14 cellular contexts compared by ENCODE assay signal in genomic region chr3:152318512-152318911, GRCh38. TPM values are rescaled to one million over a fixed set of nuclear protein-coding genes. Genes with fewer than 3 reads are reported as not detected.
DNase-seq lines count a peak whose midpoint lies in the region; ATAC-seq, FAIRE-seq and TF ChIP-seq lines count a peak whose summit lies in the region.
"Had no signal": no experiment of that assay in that cellular context is flagged by ENCODE, and none has a peak within 500 bp of the region (broad histone marks: within the 10 kb centered on the region; RNA-seq: fewer than 3 reads in every experiment).

No MANE protein-coding gene starts in this region.

- peak overlapping the region; percentile 15 for H3K4me2 ChIP-seq in DOHH2 (ENCODE audit: low read length)

- FAIRE-seq in HTR-8/SVneo (lab: Jason Lieb, UNC): no peak

- H4K20me1 ChIP-seq in DOHH2 (ENCODE audit: control insufficient read depth, insufficient read depth, low read depth, low read length): peaks cover 5% of the 10 kb centered on the region; the same call in 1 of the 2 replicates

- H3F3A ChIP-seq in DOHH2 (ENCODE audit: control insufficient read depth, insufficient read depth): peaks cover 34% of the 10 kb centered on the region

- TF ChIP-seq CTCF in DOHH2 (IDR thresholded peaks at IDR 0.05; ENCODE audit: low read depth, low read length, poor library complexity, severe bottlenecking) (no peak), coronary artery (IDR thresholded peaks at IDR 0.05) (no peak), BE2C (IDR thresholded peaks at IDR 0.05; ENCODE audit: low read depth, low read length) (no peak)

- H3K4me1 ChIP-seq in DOHH2 (ENCODE audit: control insufficient read depth, low read length) (peaks cover 83% of the 10 kb centered on the region), BE2C (peaks cover 14% of the 10 kb centered on the region)

- H3K4me3 ChIP-seq in DOHH2 (ENCODE audit: low read length): no peak overlapping the region
- peak overlapping the region; percentile 13 for H3K4me3 ChIP-seq in coronary artery
- no peak overlapping the region for H3K4me3 ChIP-seq in BE2C (ENCODE audit: low read depth, low read length)
- H3K4me3 ChIP-seq: lower lobe of right lung, skin epidermis had no signal

- H3K9me3 ChIP-seq in DOHH2 (ENCODE audit: control insufficient read depth, insufficient read depth, low read length) (no peaks in the 10 kb centered on the region), BE2C (no peaks in the 10 kb centered on the region)
- H3K9me3 ChIP-seq: lower lobe of right lung had no signal

- H3K79me2 ChIP-seq in DOHH2 (ENCODE audit: control insufficient read depth, low read length): peaks cover 98% of the 10 kb centered on the region

- peak overlapping the region; percentile 4; the same call in 1 of the 2 replicates for H3K27ac ChIP-seq in DOHH2 (ENCODE audit: low read depth, low read length)
- peak overlapping the region; percentile 38 to 60 for H3K27ac ChIP-seq in coronary artery
- H3K27ac ChIP-seq: lower lobe of right lung had no signal

- H3K9me2 ChIP-seq in DOHH2 (replicated peaks; ENCODE audit: control insufficient read depth, low read length): no peaks in the 10 kb centered on the region

- H3K36me3 ChIP-seq in DOHH2 (ENCODE audit: control insufficient read depth, low read length) (peaks cover 72% of the 10 kb centered on the region), BE2C (no peaks in the 10 kb centered on the region)
- H3K36me3 ChIP-seq: lower lobe of right lung had no signal

- ATAC-seq in HG02885 (IDR thresholded peaks at IDR 0.05; ENCODE audit: poor library complexity, unreplicated experiment): no peak
- ATAC-seq: lower lobe of right lung had no signal

- H3K27me3 ChIP-seq in DOHH2 (ENCODE audit: control insufficient read depth, low read length): no peaks in the 10 kb centered on the region
- H3K27me3 ChIP-seq in BE2C: no peaks in the 10 kb centered on the region

- peak; percentile 36 for DNase-seq in LHCN-M2 (ENCODE audit: low read depth)
- DNase-seq in coronary artery (ENCODE audit: low spot score): no peak
- DNase-seq in pons (ENCODE audit: low spot score): peak; percentile 65
- no peak for DNase-seq in BE2C
- DNase-seq in HTR-8/SVneo (ENCODE audit: insufficient read length, low spot score): no peak
- DNase-seq in dedifferentiated amniotic fluid mesenchymal stem cell (ENCODE audit: extremely low spot score): no peak
- DNase-seq: activated CD4-positive, CD25-positive, alpha-beta regulatory T cell; activated gamma-delta T cell treated with Interleukin-2 at 50 U/mL for 16 hours; COR-L47; lower lobe of right lung; RPMI8226 had no signal

RNA-seq across cellular contexts. Expression of gene MBNL1, which starts 49.8 kb away (rescaled TPM):
- total RNA-seq in LHCN-M2 (2014; rRNA removed): 124 and 149 TPM in 2 replicates
- 25.7 TPM for polyA plus RNA-seq in LHCN-M2 (2012)
- polyA plus RNA-seq in BE2C (2012; ENCODE audit: insufficient read depth, insufficient read length, low read depth): 41.6 TPM

Comparison
In these comparisons a context has a peak if more than half of its experiments do, and no peak if none do; other contexts are left out.
1. DNase-seq: peak in LHCN-M2 (single experiment) and pons (single experiment); none in coronary artery (single experiment), BE2C (single experiment), HTR-8/SVneo (single experiment) and dedifferentiated amniotic fluid mesenchymal stem cell (single experiment).